ENCODE assay signal across 9 cellular contexts in genomic region chr9:16705121-16705604, GRCh38.
DNase-seq lines count a peak whose midpoint lies in the region; ATAC-seq and TF ChIP-seq lines count a peak whose summit lies in the region.
"Had no signal": no experiment of that assay in that cellular context is flagged by ENCODE, and none has a peak within 500 bp of the region (broad histone marks: within the 10 kb centered on the region; RNA-seq: fewer than 3 reads in every experiment).

No MANE protein-coding gene starts in this region.

- no peaks in the 10 kb centered on the region for H3K36me3 ChIP-seq in mucosa of descending colon (ENCODE audit: low read depth)

- intact Hi-C loops in mucosa of descending colon (cut with DNase I, micrococcal nuclease): loop anchor here in 1 of 2 donors (10.0 kb wide), 1 partner anchor 70 kb away; no protein-coding TSS in a partner anchor
- intact Hi-C loops in activated CD8-positive, alpha-beta T cell treated with anti-CD3 and anti-CD28 coated beads for 36 hours (cut with micrococcal nuclease): no loop called here

- H3K4me3 Mint-ChIP-seq in activated CD8-positive, alpha-beta T cell treated with anti-CD3 and anti-CD28 coated beads for 36 hours: no peak overlapping the region
- H3K4me3 Mint-ChIP-seq: activated naive CD8-positive, alpha-beta T cell had no signal

- H3K9me3 Mint-ChIP-seq in activated CD8-positive, alpha-beta T cell treated with anti-CD3 and anti-CD28 coated beads for 36 hours: no peaks in the 10 kb centered on the region

- TF ChIP-seq CTCF in AG09309 (IDR thresholded peaks at IDR 0.05; ENCODE audit: control insufficient read depth, insufficient read depth, low read depth, low read length, missing control alignments): no peak
- no peak for TF ChIP-seq CTCF in epithelial cell of proximal tubule (conservative IDR thresholded peaks at IDR 0.05; ENCODE audit: low read depth, low read length)
- TF ChIP-seq CTCF in mucosa of descending colon (IDR thresholded peaks at IDR 0.05): no peak
- no peak for TF ChIP-seq CTCF in activated CD8-positive, alpha-beta T cell treated with anti-CD3 and anti-CD28 coated beads for 36 hours (IDR thresholded peaks at IDR 0.05)

- peak overlapping the region; percentile 47 for H3K4me3 ChIP-seq in AG09309 (ENCODE audit: control insufficient read depth, low read depth, low read length)
- H3K4me3 ChIP-seq in epithelial cell of proximal tubule (ENCODE audit: low read depth, low read length): peak overlapping the region; percentile 56
- no peak overlapping the region for H3K4me3 ChIP-seq in mucosa of descending colon

- peak; percentile 96 for DNase-seq in AG09309 (ENCODE audit: low read depth)
- DNase-seq in NCI-H69 (lab: John Stamatoyannopoulos, UW): peak; percentile 97
- peak; percentile 94 for DNase-seq in epithelial cell of proximal tubule (ENCODE audit: low read depth)
- peak; percentile 41 to 76 (median 53) for DNase-seq in mucosa of descending colon
- DNase-seq in activated CD8-positive, alpha-beta T cell treated with anti-CD3 and anti-CD28 coated beads for 36 hours: no peak
- DNase-seq in effector CD4-positive, alpha-beta T cell: no peak

- H3K27me3 Mint-ChIP-seq in activated CD8-positive, alpha-beta T cell treated with anti-CD3 and anti-CD28 coated beads for 36 hours: peaks cover 4% of the 10 kb centered on the region

- CTCF ChIA-PET in activated CD8-positive, alpha-beta T cell treated with anti-CD3 and anti-CD28 coated beads for 36 hours (lab: Charles Lee): no interaction called here

- H3K9me3 ChIP-seq in mucosa of descending colon: no peaks in the 10 kb centered on the region

- POLR2A ChIA-PET in activated CD8-positive, alpha-beta T cell treated with anti-CD3 and anti-CD28 coated beads for 36 hours (lab: Charles Lee): no interaction called here

- H3K4me1 ChIP-seq in mucosa of descending colon (ENCODE audit: low read depth): no peaks in the 10 kb centered on the region

- H3K4me1 Mint-ChIP-seq in activated CD8-positive, alpha-beta T cell treated with anti-CD3 and anti-CD28 coated beads for 36 hours (ENCODE audit: low read depth): no peaks in the 10 kb centered on the region

- H3K36me3 Mint-ChIP-seq in activated CD8-positive, alpha-beta T cell treated with anti-CD3 and anti-CD28 coated beads for 36 hours (ENCODE audit: low read depth): no peaks in the 10 kb centered on the region
- H3K36me3 Mint-ChIP-seq: activated naive CD8-positive, alpha-beta T cell had no signal

- H3K27ac Mint-ChIP-seq in activated CD8-positive, alpha-beta T cell treated with anti-CD3 and anti-CD28 coated beads for 36 hours: no peak overlapping the region
- H3K27ac Mint-ChIP-seq: activated naive CD8-positive, alpha-beta T cell had no signal

- ATAC-seq in mucosa of descending colon (peak; percentile 63), HG03521 (IDR thresholded peaks at IDR 0.05; ENCODE audit: unreplicated experiment) (no peak), HG02588 (IDR thresholded peaks at IDR 0.05; ENCODE audit: unreplicated experiment) (no peak)
- no peak for ATAC-seq in activated CD8-positive, alpha-beta T cell treated with anti-CD3 and anti-CD28 coated beads for 36 hours

Comparison
In these comparisons a context has a peak if more than half of its experiments do, and no peak if none do; other contexts are left out.
1. DNase-seq: peak in AG09309 (single experiment), NCI-H69 (single experiment), epithelial cell of proximal tubule (single experiment) and mucosa of descending colon (3 of 3); none in activated CD8-positive, alpha-beta T cell treated with anti-CD3 and anti-CD28 coated beads for 36 hours (single experiment) and effector CD4-positive, alpha-beta T cell (single experiment).